13 cellular contexts compared by ENCODE assay signal in genomic region chr19:33434886-33435705, GRCh38.
DNase-seq lines count a peak whose midpoint lies in the region; ATAC-seq and TF ChIP-seq lines count a peak whose summit lies in the region.
"Had no signal": no experiment of that assay in that cellular context is flagged by ENCODE, and none has a peak within 500 bp of the region (broad histone marks: within the 10 kb centered on the region; RNA-seq: fewer than 3 reads in every experiment).

No MANE protein-coding gene starts in this region.

- CTCF ChIA-PET in IMR-90 (lab: Yijun Ruan, JAX) = interaction anchor here (0.8 to 1.0 kb wide), 2 partner anchors 19 to 360 kb away, joined by 3 to 5 read pairs; no protein-coding TSS in a partner anchor

- H3K27ac ChIP-seq in IMR-90 (ENCODE audit: insufficient read depth, low read length) = no peak overlapping the region
- H3K27ac ChIP-seq: KMS-11 had no signal

- H3K79me1 ChIP-seq in IMR-90 (ENCODE audit: low read depth in 1 of 2, low read length in 2 of 2) = no peaks in the 10 kb centered on the region

- no peak overlapping the region for H3K9ac ChIP-seq in IMR-90 (ENCODE audit: low read depth, low read length)
- H3K9ac ChIP-seq: KMS-11 had no signal

- ATAC-seq in IMR-90 (ENCODE audit: low read depth) (no peak), GM21786 (IDR thresholded peaks at IDR 0.05; ENCODE audit: unreplicated experiment) (no peak)

- in situ Hi-C loops in IMR-90 (cut with MboI; ENCODE audit: low sequenced_read_pairs) = no loop called here
- in situ Hi-C loops in astrocyte of the spinal cord (cut with HindIII; ENCODE audit: low sequenced_read_pairs) = no loop called here

- peaks cover 6% of the 10 kb centered on the region; the same call in 1 of the 2 replicates for H3K4me1 ChIP-seq in IMR-90 (ENCODE audit: control insufficient read depth, insufficient read depth, low read length)

- H4K8ac ChIP-seq in IMR-90 (ENCODE audit: low read depth in 2 of 2, low read length in 2 of 2) = no peak overlapping the region; a peak in 1 of 4 replicates

- no peak overlapping the region for H2AK9ac ChIP-seq in IMR-90 (replicated peaks; ENCODE audit: low read depth, low read length, poor library complexity)

- no peak overlapping the region for H3K4ac ChIP-seq in IMR-90 (ENCODE audit: low read depth, low read length)

- no peak overlapping the region for H3K4me2 ChIP-seq in IMR-90 (ENCODE audit: low read depth, low read length)
- H3K4me2 ChIP-seq: KMS-11 had no signal

- dilution Hi-C loops in IMR-90 (cut with HindIII; ENCODE audit: low sequenced_read_pairs, unreplicated experiment) = no loop called here

- no peak for TF ChIP-seq POLR2A in IMR-90 (IDR thresholded peaks at IDR 0.05; ENCODE audit: low read depth, low read length)

- no peak overlapping the region for H3K23ac ChIP-seq in IMR-90 (ENCODE audit: low read depth, low read length)

- H4K91ac ChIP-seq in IMR-90 (ENCODE audit: insufficient read depth, low read depth, low read length) = no peak overlapping the region

- no TSS peak for BruUV-seq in IMR-90 (replicated peaks; lab: Mats Ljungman, UMichigan)

- no peak overlapping the region for H3K18ac ChIP-seq in IMR-90 (ENCODE audit: low read depth, low read length)

- intact Hi-C loops in IMR-90 (cut with micrococcal nuclease) = no loop called here

- no peak overlapping the region for H2BK15ac ChIP-seq in IMR-90 (ENCODE audit: low read depth, low read length)

- TF ChIP-seq RAD21 in IMR-90 (IDR thresholded peaks at IDR 0.05; ENCODE audit: low read length) = no peak

- WGBS in IMR-90 (ENCODE audit: extremely low coverage in 2 of 2, insufficient read length in 1 of 2), 2 experiments = 85% methylated on average over 5 of the region's 28 CpGs; no CpG with 5 or more reads in 1 of the 2 experiments

- no peak overlapping the region for H3K14ac ChIP-seq in IMR-90 (replicated peaks; ENCODE audit: low read depth, low read length)

- peak; percentile 60 for DNase-seq in Daoy (ENCODE audit: low read depth)
- DNase-seq in IMR-90 = peak; percentile 32
- DNase-seq in astrocyte of the spinal cord (ENCODE audit: low read depth, low spot score) = peak; percentile 37
- peak; percentile 34 to 36 for DNase-seq in lung microvascular endothelial cell (ENCODE audit: low read depth in 2 of 2)
- no peak for DNase-seq in T-helper 2 cell
- no peak for DNase-seq in mucosa of gallbladder (ENCODE audit: low spot score)
- no peak for DNase-seq in stimulated activated CD4-positive, alpha-beta T cell treated with anti-CD3 and anti-CD28 coated beads, Interleukin-4, amount 100 ng/mL, for 24 hours
- DNase-seq: activated naive CD8-positive, alpha-beta T cell treated with anti-CD3 and anti-CD28 coated beads, Interleukin-2, amount 10 ng/mL, durations not matched to agents 7 days and 5 days; effector CD4-positive, alpha-beta T cell; hippocampal formation; RPMI8226 had no signal

- H3K56ac ChIP-seq in IMR-90 (ENCODE audit: extremely low read depth, insufficient read depth, low read length) = no peak overlapping the region

- no peaks in the 10 kb centered on the region for H3K27me3 ChIP-seq in IMR-90 (ENCODE audit: control insufficient read depth, insufficient read depth, low read length)

- H3K4me3 ChIP-seq in IMR-90 (ENCODE audit: insufficient read depth, low read depth, low read length) (no peak overlapping the region), astrocyte of the spinal cord (ENCODE audit: low read depth, low read length) (no peak overlapping the region)

- no peak overlapping the region for H2BK20ac ChIP-seq in IMR-90 (ENCODE audit: low read depth, low read length)

- H4K20me1 ChIP-seq in IMR-90 (ENCODE audit: insufficient read depth, low read length) = no peaks in the 10 kb centered on the region

- H2BK120ac ChIP-seq in IMR-90 (ENCODE audit: low read depth, low read length) = no peak overlapping the region

- no peak overlapping the region for H2AK5ac ChIP-seq in IMR-90 (ENCODE audit: low read depth, low read length)

- H3K9me1 ChIP-seq in IMR-90 (ENCODE audit: insufficient read depth, low read length) = peaks cover 5% of the 10 kb centered on the region; the same call in 1 of the 2 replicates

- no peak overlapping the region for H2AFZ ChIP-seq in IMR-90 (replicated peaks; ENCODE audit: low read length, poor library complexity)

- H4K5ac ChIP-seq in IMR-90 (ENCODE audit: low read depth, low read length) = no peak overlapping the region

- TF ChIP-seq CTCF in IMR-90 (conservative IDR thresholded peaks at IDR 0.05; ENCODE audit: low read depth, low read length) (no peak), astrocyte of the spinal cord (IDR thresholded peaks at IDR 0.05; ENCODE audit: low read depth, low read length) (no peak)

- POLR2A ChIA-PET in IMR-90 (lab: Charles Lee; ENCODE audit: unreplicated experiment) = no interaction called here

- H2BK5ac ChIP-seq in IMR-90 (ENCODE audit: low read depth, low read length, poor library complexity, severe bottlenecking) = no peak overlapping the region

- no peaks in the 10 kb centered on the region for H3K9me3 ChIP-seq in IMR-90 (ENCODE audit: control insufficient read depth, insufficient read depth, low read length)

- no peaks in the 10 kb centered on the region for H3K36me3 ChIP-seq in IMR-90 (ENCODE audit: control insufficient read depth, insufficient read depth, low read length)

TF ChIP-seq in IMR-90, 13 proteins besides CTCF, POLR2A, EP300 and RAD21:
- TF ChIP-seq CEBPB (IDR thresholded peaks at IDR 0.05; ENCODE audit: low read depth, low read length) = no peak
- TF ChIP-seq BHLHE40 (IDR thresholded peaks at IDR 0.05; ENCODE audit: low read depth, low read length) = no peak
- no peak for TF ChIP-seq RCOR1 (IDR thresholded peaks at IDR 0.05; ENCODE audit: insufficient replicate concordance, low read length)
- TF ChIP-seq SMC3 (IDR thresholded peaks at IDR 0.05; ENCODE audit: low read depth, low read length) = no peak
- TF ChIP-seq MXI1 (IDR thresholded peaks at IDR 0.05; ENCODE audit: borderline replicate concordance, low read depth, low read length) = no peak
- no peak for TF ChIP-seq ELK1 (IDR thresholded peaks at IDR 0.05; ENCODE audit: borderline replicate concordance, low read depth, low read length)
- TF ChIP-seq MAFK (IDR thresholded peaks at IDR 0.05; ENCODE audit: low read depth, low read length) = no peak
- no peak for TF ChIP-seq RFX5 (IDR thresholded peaks at IDR 0.05; ENCODE audit: low read depth, low read length)
- no peak; the same call in 1 of the 2 replicates for TF ChIP-seq FOS (IDR thresholded peaks at IDR 0.05; ENCODE audit: low read depth, low read length)
- TF ChIP-seq MAZ (IDR thresholded peaks at IDR 0.05; ENCODE audit: borderline replicate concordance, low read depth, low read length) = no peak
- no peak for TF ChIP-seq USF2 (IDR thresholded peaks at IDR 0.05; ENCODE audit: low read depth, low read length)
- no peak for TF ChIP-seq NFE2L2 (IDR thresholded peaks at IDR 0.05; ENCODE audit: low read depth, low read length)

Comparison
In these comparisons a context has a peak if more than half of its experiments do, and no peak if none do; other contexts are left out.
1. DNase-seq: peak in Daoy (single experiment), IMR-90 (single experiment), astrocyte of the spinal cord (single experiment) and lung microvascular endothelial cell (2 of 2); none in T-helper 2 cell (0 of 5), mucosa of gallbladder (single experiment) and stimulated activated CD4-positive, alpha-beta T cell treated with anti-CD3 and anti-CD28 coated beads, Interleukin-4, amount 100 ng/mL, for 24 hours (single experiment).